In the genomic region with DNA sequence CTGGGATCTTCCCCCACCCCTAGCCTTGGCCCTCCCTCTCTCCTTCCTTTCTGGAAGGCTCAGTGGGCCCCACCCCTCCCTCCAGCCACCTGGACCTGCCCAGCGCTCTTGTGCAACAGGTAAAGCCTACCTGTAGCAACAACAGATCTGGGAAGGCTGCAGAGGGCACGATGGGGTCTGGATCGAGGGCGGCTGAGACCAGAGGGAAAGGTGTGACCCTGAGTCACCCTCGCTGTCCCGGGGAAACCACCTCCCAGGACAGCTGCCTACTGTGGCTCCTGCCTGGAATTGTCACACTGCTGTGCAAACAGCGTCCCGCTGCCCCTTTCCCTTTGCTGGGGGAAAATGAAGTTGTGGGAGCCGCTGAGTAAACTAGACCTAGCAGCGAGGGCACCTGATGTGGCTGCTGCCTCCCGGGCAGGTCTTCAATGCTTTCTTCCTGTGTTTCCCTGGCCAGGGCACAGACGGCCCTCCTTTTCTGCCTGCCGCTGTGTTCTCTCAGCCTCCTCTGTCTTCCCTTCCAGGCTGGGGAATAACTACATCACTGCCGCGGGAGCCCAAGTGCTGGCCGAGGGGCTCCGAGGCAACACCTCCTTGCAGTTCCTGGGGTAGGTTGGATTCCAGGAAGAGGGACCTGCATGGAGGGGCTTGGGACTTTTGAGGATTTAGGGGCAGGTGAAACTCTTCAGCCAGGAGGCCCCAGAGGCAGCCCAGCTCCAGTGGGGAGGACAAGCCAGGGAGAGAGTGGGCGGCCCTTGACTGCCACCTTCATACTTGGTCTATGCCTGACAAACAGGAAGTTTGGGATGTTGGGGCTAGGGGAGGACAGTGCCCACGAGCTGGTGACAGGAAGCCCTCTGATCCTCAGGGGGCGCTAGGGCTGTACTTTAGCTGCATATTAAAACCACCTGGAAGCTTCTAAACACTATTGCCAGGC, we compare ENCODE assay signal across 11 cellular contexts. TPM values are rescaled to one million over a fixed set of nuclear protein-coding genes. Genes with fewer than 3 reads are reported as not detected.
DNase-seq lines count a peak whose midpoint lies in the region; ATAC-seq and TF ChIP-seq lines count a peak whose summit lies in the region.
"Had no signal": no experiment of that assay in that cellular context is flagged by ENCODE, and none has a peak within 500 bp of the region (broad histone marks: within the 10 kb centered on the region; RNA-seq: fewer than 3 reads in every experiment).

No MANE protein-coding gene starts in this region.

- intact Hi-C loops in activated CD4-positive, alpha-beta memory T cell treated with anti-CD3 and anti-CD28 coated beads for 36 hours (cut with micrococcal nuclease) = no loop called here
- intact Hi-C loops in PC-9 (cut with micrococcal nuclease; ENCODE audit: unreplicated experiment) = loop anchor here (1.0 to 5.0 kb wide), 2 partner anchors 22 to 42 kb away; no protein-coding TSS in a partner anchor

- H4K20me1 ChIP-seq in PC-9 (ENCODE audit: insufficient read depth) = no peaks in the 10 kb centered on the region

- peaks cover 37% of the 10 kb centered on the region for H3F3A ChIP-seq in PC-9 (ENCODE audit: insufficient read depth, low read depth)

- peaks cover 42% of the 10 kb centered on the region for H3K4me1 Mint-ChIP-seq in activated CD4-positive, alpha-beta memory T cell treated with anti-CD3 and anti-CD28 coated beads for 36 hours (ENCODE audit: low read depth)
- H3K4me1 Mint-ChIP-seq in activated CD4-positive, alpha-beta memory T cell treated with anti-CD3 and anti-CD28 coated beads, Interleukin-2, amount 10 ng/mL, durations not matched to agents 7 days and 5 days = peaks cover 22% of the 10 kb centered on the region
- H3K4me1 Mint-ChIP-seq in endothelial cell (ENCODE audit: unreplicated experiment) = peaks cover 3% of the 10 kb centered on the region

- ATAC-seq in esophagus mucosa = peak; percentile 91
- peak; percentile 44 for ATAC-seq in stimulated activated naive CD8-positive, alpha-beta T cell treated with anti-CD3 and anti-CD28 coated beads, Interleukin-15, Interleukin-2, amounts not matched to agents 100 U/mL and 50 U/mL, for 24 hours
- ATAC-seq in HG02970 (IDR thresholded peaks at IDR 0.05; ENCODE audit: low FRiP score, unreplicated experiment) = no peak
- ATAC-seq: Right ventricle myocardium inferior had no signal

- H3K27me3 Mint-ChIP-seq in activated CD4-positive, alpha-beta memory T cell treated with anti-CD3 and anti-CD28 coated beads for 36 hours = no peaks in the 10 kb centered on the region
- H3K27me3 Mint-ChIP-seq in activated CD4-positive, alpha-beta memory T cell treated with anti-CD3 and anti-CD28 coated beads, Interleukin-2, amount 10 ng/mL, durations not matched to agents 7 days and 5 days = no peaks in the 10 kb centered on the region
- H3K27me3 Mint-ChIP-seq in endothelial cell (ENCODE audit: unreplicated experiment) = peaks cover 3% of the 10 kb centered on the region

- H3K27ac ChIP-seq in PC-9 = peak overlapping the region; percentile 93
- H3K27ac ChIP-seq in effector memory CD4-positive, alpha-beta T cell (ENCODE audit: insufficient read depth, low read length, poor library complexity, severe bottlenecking) = no peak overlapping the region
- H3K27ac ChIP-seq: parathyroid adenoma had no signal

- no peaks in the 10 kb centered on the region for H3K36me3 ChIP-seq in PC-9 (ENCODE audit: low read depth)
- H3K36me3 ChIP-seq in effector memory CD4-positive, alpha-beta T cell (ENCODE audit: control insufficient read depth, insufficient read depth, low read length) = peaks cover 14% of the 10 kb centered on the region

- CTCF ChIA-PET in activated CD4-positive, alpha-beta memory T cell treated with anti-CD3 and anti-CD28 coated beads for 36 hours (lab: Charles Lee) = interaction anchor here (0.6 to 4.0 kb wide), 6 partner anchors 10 to 86 kb away, joined by 3 to 17 read pairs (median 4); a partner anchor contains a TSS
- CTCF ChIA-PET in activated CD4-positive, alpha-beta memory T cell treated with anti-CD3 and anti-CD28 coated beads, Interleukin-2, amount 10 ng/mL, durations not matched to agents 7 days and 5 days (lab: Charles Lee) = interaction anchor here (0.5 to 2.2 kb wide), 7 partner anchors 10 to 305 kb away, joined by 3 to 7 read pairs (median 4); a partner anchor contains a TSS
- CTCF ChIA-PET in PC-9 (lab: Charles Lee) = interaction anchor here (0.6 to 1.8 kb wide), 4 partner anchors 40 to 351 kb away, joined by 3 to 9 read pairs (median 4); a partner anchor contains a TSS

- H3K36me3 Mint-ChIP-seq in activated CD4-positive, alpha-beta memory T cell treated with anti-CD3 and anti-CD28 coated beads for 36 hours = peaks cover 43% of the 10 kb centered on the region
- peaks cover 72% of the 10 kb centered on the region for H3K36me3 Mint-ChIP-seq in activated CD4-positive, alpha-beta memory T cell treated with anti-CD3 and anti-CD28 coated beads, Interleukin-2, amount 10 ng/mL, durations not matched to agents 7 days and 5 days (ENCODE audit: low read depth)
- H3K36me3 Mint-ChIP-seq in endothelial cell (ENCODE audit: low read depth, unreplicated experiment) = peaks cover 8% of the 10 kb centered on the region

- no peaks in the 10 kb centered on the region for H3K27me3 ChIP-seq in PC-9 (ENCODE audit: insufficient read depth, low read depth)
- no peaks in the 10 kb centered on the region for H3K27me3 ChIP-seq in effector memory CD4-positive, alpha-beta T cell (replicated peaks; ENCODE audit: control insufficient read depth, insufficient read depth, low read length, poor library complexity, severe bottlenecking)

- H3K4me3 ChIP-seq in PC-9 = peak overlapping the region; percentile 63
- H3K4me3 ChIP-seq in effector memory CD4-positive, alpha-beta T cell (ENCODE audit: insufficient read depth, low read depth, low read length, poor library complexity, severe bottlenecking) = no peak overlapping the region

- no peaks in the 10 kb centered on the region for H3K9me2 ChIP-seq in PC-9 (ENCODE audit: insufficient read depth)

- no peaks in the 10 kb centered on the region for H3K79me2 ChIP-seq in PC-9 (ENCODE audit: low read depth)
- H3K79me2 ChIP-seq: parathyroid adenoma had no signal

- TF ChIP-seq CTCF in PC-9 (conservative IDR thresholded peaks at IDR 0.05) (no peak; the same call in 1 of the 2 replicates), endothelial cell (IDR thresholded peaks at IDR 0.05; ENCODE audit: unreplicated experiment) (no peak)

- DNase-seq in activated CD4-positive, alpha-beta memory T cell treated with anti-CD3 and anti-CD28 coated beads for 36 hours = peak; percentile 31
- no peak for DNase-seq in activated CD4-positive, alpha-beta memory T cell treated with anti-CD3 and anti-CD28 coated beads, Interleukin-2, amount 10 ng/mL, durations not matched to agents 7 days and 5 days
- DNase-seq in PC-9 (peak; percentile 77 to 90), endothelial cell (ENCODE audit: low spot score) (no peak)
- DNase-seq in stimulated activated naive CD8-positive, alpha-beta T cell treated with anti-CD3 and anti-CD28 coated beads, Interleukin-15, Interleukin-2, amounts not matched to agents 100 U/mL and 50 U/mL, for 24 hours = no peak
- no peak for DNase-seq in effector memory CD4-positive, alpha-beta T cell
- DNase-seq: NCI-H187 had no signal

- H3K9me3 Mint-ChIP-seq in activated CD4-positive, alpha-beta memory T cell treated with anti-CD3 and anti-CD28 coated beads for 36 hours = peaks cover 15% of the 10 kb centered on the region
- H3K9me3 Mint-ChIP-seq in activated CD4-positive, alpha-beta memory T cell treated with anti-CD3 and anti-CD28 coated beads, Interleukin-2, amount 10 ng/mL, durations not matched to agents 7 days and 5 days = peaks cover 15% of the 10 kb centered on the region
- H3K9me3 Mint-ChIP-seq in endothelial cell (ENCODE audit: unreplicated experiment) = no peaks in the 10 kb centered on the region

- peaks cover 50% of the 10 kb centered on the region for H3K4me1 ChIP-seq in PC-9 (replicated peaks; ENCODE audit: insufficient read depth)
- H3K4me1 ChIP-seq in effector memory CD4-positive, alpha-beta T cell (ENCODE audit: control insufficient read depth, insufficient read depth, low read length, poor library complexity, severe bottlenecking) = peaks cover 8% of the 10 kb centered on the region
- H3K4me1 ChIP-seq: parathyroid adenoma had no signal

- BruUV-seq in PC-9 (replicated peaks; lab: Mats Ljungman, UMichigan) = no TSS peak

- POLR2A ChIA-PET in activated CD4-positive, alpha-beta memory T cell treated with anti-CD3 and anti-CD28 coated beads for 36 hours (lab: Charles Lee) = no interaction called here
- POLR2A ChIA-PET in activated CD4-positive, alpha-beta memory T cell treated with anti-CD3 and anti-CD28 coated beads, Interleukin-2, amount 10 ng/mL, durations not matched to agents 7 days and 5 days (lab: Charles Lee) = interaction anchor here (1.1 to 1.6 kb wide), 2 partner anchors 9 to 22 kb away, joined by 3 to 7 read pairs; a partner anchor contains a TSS
- POLR2A ChIA-PET in PC-9 (lab: Charles Lee; ENCODE audit: unreplicated experiment) = interaction anchor here (0.6 to 1.5 kb wide), 2 partner anchors 22 to 23 kb away, joined by 3 to 9 read pairs; a partner anchor contains a TSS

- H3K4me2 ChIP-seq in PC-9 = peak overlapping the region; percentile 90

- H3K9me3 ChIP-seq in PC-9 (ENCODE audit: insufficient read depth, low read depth) = no peaks in the 10 kb centered on the region
- H3K9me3 ChIP-seq in effector memory CD4-positive, alpha-beta T cell (ENCODE audit: control insufficient read depth, low read length) = peaks cover 11% of the 10 kb centered on the region

- H3K27ac Mint-ChIP-seq in activated CD4-positive, alpha-beta memory T cell treated with anti-CD3 and anti-CD28 coated beads for 36 hours = peak overlapping the region; percentile 51
- H3K27ac Mint-ChIP-seq in activated CD4-positive, alpha-beta memory T cell treated with anti-CD3 and anti-CD28 coated beads, Interleukin-2, amount 10 ng/mL, durations not matched to agents 7 days and 5 days = no peak overlapping the region
- H3K27ac Mint-ChIP-seq in endothelial cell (ENCODE audit: unreplicated experiment) = no peak overlapping the region

- H3K4me3 Mint-ChIP-seq in activated CD4-positive, alpha-beta memory T cell treated with anti-CD3 and anti-CD28 coated beads for 36 hours = no peak overlapping the region
- H3K4me3 Mint-ChIP-seq in activated CD4-positive, alpha-beta memory T cell treated with anti-CD3 and anti-CD28 coated beads, Interleukin-2, amount 10 ng/mL, durations not matched to agents 7 days and 5 days = no peak overlapping the region
- no peak overlapping the region for H3K4me3 Mint-ChIP-seq in endothelial cell (ENCODE audit: unreplicated experiment)

- H2AFZ ChIP-seq in PC-9 = peak overlapping the region; percentile 79
- H2AFZ ChIP-seq: parathyroid adenoma had no signal

RNA-seq across cellular contexts. Expression of a gene that starts 22.2 kb away (rescaled TPM):
- total RNA-seq in activated CD4-positive, alpha-beta memory T cell treated with anti-CD3 and anti-CD28 coated beads for 36 hours = 100 to 1,000 TPM; 133 to 135 TPM
- total RNA-seq in activated CD4-positive, alpha-beta memory T cell treated with anti-CD3 and anti-CD28 coated beads, Interleukin-2, amount 10 ng/mL, durations not matched to agents 7 days and 5 days = 100 to 1,000 TPM; 235 to 254 TPM
- total RNA-seq in PC-9 (2021) (12.6 and 19.0 TPM in 2 replicates), esophagus mucosa (26.7 TPM), endothelial cell (ENCODE audit: unreplicated experiment) (30.7 TPM)

RNA-seq across cellular contexts. Expression of a gene that starts 26.3 kb away (rescaled TPM):
- total RNA-seq in activated CD4-positive, alpha-beta memory T cell treated with anti-CD3 and anti-CD28 coated beads for 36 hours = 10 to 100 TPM; 17.9 to 18.7 TPM
- total RNA-seq in activated CD4-positive, alpha-beta memory T cell treated with anti-CD3 and anti-CD28 coated beads, Interleukin-2, amount 10 ng/mL, durations not matched to agents 7 days and 5 days = 10 to 100 TPM; 20.8 to 24.1 TPM
- 0.70 and 0.75 TPM in 2 replicates for total RNA-seq in PC-9 (2021)
- total RNA-seq in esophagus mucosa = 15.4 TPM
- total RNA-seq in endothelial cell (ENCODE audit: unreplicated experiment) = 0.51 TPM

RNA-seq across cellular contexts. Expression of a gene that starts 38.6 kb away (rescaled TPM):
- total RNA-seq in activated CD4-positive, alpha-beta memory T cell treated with anti-CD3 and anti-CD28 coated beads for 36 hours = 10 to 100 TPM; 55.4 to 56.9 TPM
- total RNA-seq in activated CD4-positive, alpha-beta memory T cell treated with anti-CD3 and anti-CD28 coated beads, Interleukin-2, amount 10 ng/mL, durations not matched to agents 7 days and 5 days = 10 to 100 TPM; 94.7 to 97.7 TPM
- total RNA-seq in PC-9 (2021) = not detected in 2 replicates
- 0.76 TPM for total RNA-seq in esophagus mucosa
- total RNA-seq in endothelial cell (ENCODE audit: unreplicated experiment) = not detected

Comparison
In these comparisons a context has a peak if more than half of its experiments do, and no peak if none do; other contexts are left out.
1. DNase-seq: peak in activated CD4-positive, alpha-beta memory T cell treated with anti-CD3 and anti-CD28 coated beads for 36 hours (single experiment) and PC-9 (2 of 2); none in activated CD4-positive, alpha-beta memory T cell treated with anti-CD3 and anti-CD28 coated beads, Interleukin-2, amount 10 ng/mL, durations not matched to agents 7 days and 5 days (single experiment), stimulated activated naive CD8-positive, alpha-beta T cell treated with anti-CD3 and anti-CD28 coated beads, Interleukin-15, Interleukin-2, amounts not matched to agents 100 U/mL and 50 U/mL, for 24 hours (single experiment), endothelial cell (single experiment) and effector memory CD4-positive, alpha-beta T cell (0 of 3).
2. RNA of a gene that starts 38.6 kb away (total RNA-seq): 94.7 to 97.7 TPM in activated CD4-positive, alpha-beta memory T cell treated with anti-CD3 and anti-CD28 coated beads, Interleukin-2, amount 10 ng/mL, durations not matched to agents 7 days and 5 days and 55.4 to 56.9 TPM in activated CD4-positive, alpha-beta memory T cell treated with anti-CD3 and anti-CD28 coated beads for 36 hours; 0.76 TPM in esophagus mucosa (single experiment), not detected in PC-9 and not detected in endothelial cell (single experiment); every median in the first group is over 10 times any median in the second.